In the genomic region with DNA sequence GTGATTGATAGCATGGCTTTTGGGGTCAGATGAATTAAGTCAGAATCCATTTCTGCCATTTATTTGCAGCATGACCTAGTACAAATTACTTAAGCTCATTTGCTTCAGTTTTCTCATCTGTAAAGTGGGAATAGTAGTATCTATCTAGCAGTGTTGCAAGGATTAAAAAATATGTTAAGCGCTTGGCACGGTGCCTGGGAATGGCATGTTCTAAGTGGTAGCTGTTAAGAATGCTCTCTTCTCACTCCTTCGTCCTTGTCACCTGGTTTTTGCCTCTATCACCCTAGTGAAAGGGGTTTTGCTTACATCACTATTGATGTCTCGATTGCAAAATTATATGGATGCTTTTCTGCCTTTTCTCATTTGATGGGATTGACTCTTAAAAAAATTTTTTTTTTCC, we compare ENCODE assay signal across 1 cellular context.
TF ChIP-seq lines count a peak whose summit lies in the region.

No MANE protein-coding gene starts in this region.

TF ChIP-seq in WTC11, 78 proteins besides CTCF, POLR2A, EP300 and RAD21 (continued from another document):
- TF ChIP-seq ERG (CRISPR knock-in tag; IDR thresholded peaks at IDR 0.05), result no peak
- no peak for TF ChIP-seq TEAD4 (CRISPR knock-in tag; IDR thresholded peaks at IDR 0.05)
- TF ChIP-seq, protein P1, sequence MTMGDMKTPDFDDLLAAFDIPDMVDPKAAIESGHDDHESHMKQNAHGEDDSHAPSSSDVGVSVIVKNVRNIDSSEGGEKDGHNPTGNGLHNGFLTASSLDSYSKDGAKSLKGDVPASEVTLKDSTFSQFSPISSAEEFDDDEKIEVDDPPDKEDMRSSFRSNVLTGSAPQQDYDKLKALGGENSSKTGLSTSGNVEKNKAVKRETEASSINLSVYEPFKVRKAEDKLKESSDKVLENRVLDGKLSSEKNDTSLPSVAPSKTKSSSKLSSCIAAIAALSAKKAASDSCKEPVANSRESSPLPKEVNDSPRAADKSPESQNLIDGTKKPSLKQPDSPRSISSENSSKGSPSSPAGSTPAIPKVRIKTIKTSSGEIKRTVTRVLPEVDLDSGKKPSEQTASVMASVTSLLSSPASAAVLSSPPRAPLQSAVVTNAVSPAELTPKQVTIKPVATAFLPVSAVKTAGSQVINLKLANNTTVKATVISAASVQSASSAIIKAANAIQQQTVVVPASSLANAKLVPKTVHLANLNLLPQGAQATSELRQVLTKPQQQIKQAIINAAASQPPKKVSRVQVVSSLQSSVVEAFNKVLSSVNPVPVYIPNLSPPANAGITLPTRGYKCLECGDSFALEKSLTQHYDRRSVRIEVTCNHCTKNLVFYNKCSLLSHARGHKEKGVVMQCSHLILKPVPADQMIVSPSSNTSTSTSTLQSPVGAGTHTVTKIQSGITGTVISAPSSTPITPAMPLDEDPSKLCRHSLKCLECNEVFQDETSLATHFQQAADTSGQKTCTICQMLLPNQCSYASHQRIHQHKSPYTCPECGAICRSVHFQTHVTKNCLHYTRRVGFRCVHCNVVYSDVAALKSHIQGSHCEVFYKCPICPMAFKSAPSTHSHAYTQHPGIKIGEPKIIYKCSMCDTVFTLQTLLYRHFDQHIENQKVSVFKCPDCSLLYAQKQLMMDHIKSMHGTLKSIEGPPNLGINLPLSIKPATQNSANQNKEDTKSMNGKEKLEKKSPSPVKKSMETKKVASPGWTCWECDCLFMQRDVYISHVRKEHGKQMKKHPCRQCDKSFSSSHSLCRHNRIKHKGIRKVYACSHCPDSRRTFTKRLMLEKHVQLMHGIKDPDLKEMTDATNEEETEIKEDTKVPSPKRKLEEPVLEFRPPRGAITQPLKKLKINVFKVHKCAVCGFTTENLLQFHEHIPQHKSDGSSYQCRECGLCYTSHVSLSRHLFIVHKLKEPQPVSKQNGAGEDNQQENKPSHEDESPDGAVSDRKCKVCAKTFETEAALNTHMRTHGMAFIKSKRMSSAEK (CRISPR knock-in tag; IDR thresholded peaks at IDR 0.05; ENCODE audit: borderline replicate concordance), result no peak
- TF ChIP-seq ZNF396 (CRISPR knock-in tag; IDR thresholded peaks at IDR 0.05; ENCODE audit: borderline replicate concordance), result no peak
- TF ChIP-seq JUN (CRISPR knock-in tag; IDR thresholded peaks at IDR 0.05), result no peak
